ENCODE assay signal across 29 cellular contexts in genomic region chr7:137919987-137920386, GRCh38.
DNase-seq lines count a peak whose midpoint lies in the region; ATAC-seq, FAIRE-seq and TF ChIP-seq lines count a peak whose summit lies in the region.
"Had no signal": no experiment of that assay in that cellular context is flagged by ENCODE, and none has a peak within 500 bp of the region (broad histone marks: within the 10 kb centered on the region; RNA-seq: fewer than 3 reads in every experiment).

No MANE protein-coding gene starts in this region.

- no peak for TF ChIP-seq POLR2A in esophagus muscularis mucosa (IDR thresholded peaks at IDR 0.05; ENCODE audit: low read depth)

- no peaks in the 10 kb centered on the region for H4K20me1 ChIP-seq in osteoblast (ENCODE audit: insufficient read depth, low read length)
- H4K20me1 ChIP-seq: BLaER1 treated with 17β-estradiol and CSF1 and Interleukin-3, amounts not matched to agents 10 nM and 100 nM had no signal

- H3K36me3 ChIP-seq in esophagus muscularis mucosa: peaks cover 6 to 12% (median 9%) of the 10 kb centered on the region in 4 donors
- peaks cover 22% of the 10 kb centered on the region for H3K36me3 ChIP-seq in osteoblast (ENCODE audit: insufficient read depth, low read length)
- H3K36me3 ChIP-seq: WERI-Rb-1 had no signal

- TF ChIP-seq EP300 in esophagus muscularis mucosa (IDR thresholded peaks at IDR 0.05): no peak

- WGBS in esophagus muscularis mucosa: 95% methylated on average over 1 of the region's 1 CpG

- peaks cover 59% of the 10 kb centered on the region for H3K36me3 Mint-ChIP-seq in HFFc6 (ENCODE audit: low read depth)
- H3K36me3 Mint-ChIP-seq in activated CD8-positive, alpha-beta memory T cell treated with anti-CD3 and anti-CD28 coated beads, Interleukin-2, amount 10 ng/mL, durations not matched to agents 7 days and 5 days: peaks cover 23% of the 10 kb centered on the region
- H3K36me3 Mint-ChIP-seq: natural killer cell had no signal

- no peaks in the 10 kb centered on the region for H3K9me3 ChIP-seq in esophagus muscularis mucosa
- no peaks in the 10 kb centered on the region for H3K9me3 ChIP-seq in osteoblast (ENCODE audit: low read depth, low read length)
- H3K9me3 ChIP-seq: stomach had no signal

- peaks cover 70% of the 10 kb centered on the region for H3K4me1 Mint-ChIP-seq in HFFc6 (ENCODE audit: low read depth)
- peaks cover 25% of the 10 kb centered on the region for H3K4me1 Mint-ChIP-seq in activated CD8-positive, alpha-beta memory T cell treated with anti-CD3 and anti-CD28 coated beads, Interleukin-2, amount 10 ng/mL, durations not matched to agents 7 days and 5 days

- H3K27ac ChIP-seq in esophagus muscularis mucosa (replicated peaks in 1 of 4) (peak overlapping the region; percentile 13 to 45 (median 22)), osteoblast (ENCODE audit: low read depth, low read length) (peak overlapping the region; percentile 82)
- H3K27ac ChIP-seq: BLaER1 treated with 17β-estradiol and CSF1 and Interleukin-3, amounts not matched to agents 10 nM and 100 nM; WERI-Rb-1 had no signal

- intact Hi-C loops in esophagus muscularis mucosa (cut with DNase I): no loop called here

- no peak overlapping the region for H3K4me3 Mint-ChIP-seq in HFFc6
- no peak overlapping the region for H3K4me3 Mint-ChIP-seq in activated CD8-positive, alpha-beta memory T cell treated with anti-CD3 and anti-CD28 coated beads, Interleukin-2, amount 10 ng/mL, durations not matched to agents 7 days and 5 days
- H3K4me3 Mint-ChIP-seq: dendritic cell treated with granulocyte-macrophage colony-stimulating factor and Interleukin-4, amounts not matched to agents 40 ng/mL and 50 ng/mL, for 4 days; IgD-negative memory B cell; T-helper 2 cell treated with Interferon-gamma antibody and Interleukin-4, amounts not matched to agents 5 μg/mL and 100 μg/mL, for 36 hours had no signal

- no peak overlapping the region for H2AFZ ChIP-seq in osteoblast (ENCODE audit: low read length)

- no peaks in the 10 kb centered on the region for H3K27me3 ChIP-seq in esophagus muscularis mucosa
- no peaks in the 10 kb centered on the region for H3K27me3 ChIP-seq in osteoblast (ENCODE audit: insufficient read depth, low read length)
- H3K27me3 ChIP-seq: BLaER1 treated with 17β-estradiol and CSF1 and Interleukin-3, amounts not matched to agents 10 nM and 100 nM; stomach had no signal

- H3K4me1 ChIP-seq in esophagus muscularis mucosa: peaks cover 3 to 35% (median 24%) of the 10 kb centered on the region in 4 donors
- peaks cover 41% of the 10 kb centered on the region for H3K4me1 ChIP-seq in osteoblast (ENCODE audit: insufficient read depth, low read length)

- no peaks in the 10 kb centered on the region for H3K9me3 Mint-ChIP-seq in HFFc6
- no peaks in the 10 kb centered on the region for H3K9me3 Mint-ChIP-seq in activated CD8-positive, alpha-beta memory T cell treated with anti-CD3 and anti-CD28 coated beads, Interleukin-2, amount 10 ng/mL, durations not matched to agents 7 days and 5 days (ENCODE audit: low read depth)
- H3K9me3 Mint-ChIP-seq: activated T-helper 17 cell treated with anti-CD3 and anti-CD28 coated beads, Interleukin-2, amount 50 U/mL, for 72 hours; dendritic cell treated with granulocyte-macrophage colony-stimulating factor and Interleukin-4, amounts not matched to agents 40 ng/mL and 50 ng/mL, for 4 days; IgD-negative memory B cell; natural killer cell; T-helper 2 cell treated with Interferon-gamma antibody and Interleukin-4, amounts not matched to agents 5 μg/mL and 100 μg/mL, for 36 hours had no signal

- peak overlapping the region; percentile 57; the same call in 1 of the 2 replicates for H3K27ac Mint-ChIP-seq in HFFc6
- no peak overlapping the region for H3K27ac Mint-ChIP-seq in activated CD8-positive, alpha-beta memory T cell treated with anti-CD3 and anti-CD28 coated beads, Interleukin-2, amount 10 ng/mL, durations not matched to agents 7 days and 5 days
- H3K27ac Mint-ChIP-seq: dendritic cell treated with granulocyte-macrophage colony-stimulating factor and Interleukin-4, amounts not matched to agents 40 ng/mL and 50 ng/mL, for 4 days; IgD-negative memory B cell; T-helper 2 cell treated with Interferon-gamma antibody and Interleukin-4, amounts not matched to agents 5 μg/mL and 100 μg/mL, for 36 hours had no signal

- H3K4me3 ChIP-seq in esophagus muscularis mucosa (no peak overlapping the region), osteoblast (ENCODE audit: insufficient read depth, low read length) (no peak overlapping the region)
- H3K4me3 ChIP-seq: BLaER1 treated with 17β-estradiol and CSF1 and Interleukin-3, amounts not matched to agents 10 nM and 100 nM; stomach had no signal

- peaks cover 2% of the 10 kb centered on the region; the same call in 1 of the 2 replicates for H3K27me3 Mint-ChIP-seq in HFFc6 (ENCODE audit: insufficient read depth)
- H3K27me3 Mint-ChIP-seq in activated CD8-positive, alpha-beta memory T cell treated with anti-CD3 and anti-CD28 coated beads, Interleukin-2, amount 10 ng/mL, durations not matched to agents 7 days and 5 days: no peaks in the 10 kb centered on the region
- H3K27me3 Mint-ChIP-seq: activated T-helper 17 cell treated with anti-CD3 and anti-CD28 coated beads, Interleukin-2, amount 50 U/mL, for 72 hours; dendritic cell treated with granulocyte-macrophage colony-stimulating factor and Interleukin-4, amounts not matched to agents 40 ng/mL and 50 ng/mL, for 4 days; IgD-negative memory B cell had no signal

- DNase-seq in AG20443 (ENCODE audit: low spot score) (peak; percentile 9), HFFc6 (peak; percentile 15), esophagus muscularis mucosa (ENCODE audit: extremely low spot score) (no peak), osteoblast (ENCODE audit: insufficient read length, low spot score, missing footprints) (peak; percentile 60), HPDE6-E6E7 (ENCODE audit: extremely low spot score) (no peak), GM19239 (ENCODE audit: insufficient read length, low spot score) (no peak)
- DNase-seq in activated CD8-positive, alpha-beta memory T cell treated with anti-CD3 and anti-CD28 coated beads, Interleukin-2, amount 10 ng/mL, durations not matched to agents 7 days and 5 days: no peak
- DNase-seq: activated CD4-positive, alpha-beta T cell treated with anti-CD3 and anti-CD28 coated beads, Interleukin-2, amount 50 U/mL, for 4 hours; activated CD8-positive, alpha-beta memory T cell treated with anti-CD3 and anti-CD28 coated beads, Interleukin-2, amount 50 U/mL, for 48 hours; aorta; caudate nucleus; DMS79 treated with DMSO at 0.1 percent for 48 hours; midbrain; natural killer cell; NCI-H1105; NCI-H1930; NCI-H226; NCI-H774; stimulated activated CD8-positive, alpha-beta memory T cell treated with anti-CD3 and anti-CD28 coated beads, Interleukin-4, amount 100 ng/mL, for 48 hours; stomach; WERI-Rb-1 had no signal

- CTCF ChIA-PET in activated CD8-positive, alpha-beta memory T cell treated with anti-CD3 and anti-CD28 coated beads, Interleukin-2, amount 10 ng/mL, durations not matched to agents 7 days and 5 days (lab: Charles Lee): interaction anchor here (1.8 to 2.1 kb wide), 3 partner anchors 16 to 89 kb away, joined by 3 to 11 read pairs (median 7); partner anchors contain the start of gene CREB3L2

- no peak overlapping the region for H3K4me2 ChIP-seq in osteoblast (ENCODE audit: insufficient read depth, low read length)
- H3K4me2 ChIP-seq: BLaER1 treated with 17β-estradiol and CSF1 and Interleukin-3, amounts not matched to agents 10 nM and 100 nM had no signal

- TF ChIP-seq CTCF in HFFc6 (IDR thresholded peaks at IDR 0.05) (no peak), esophagus muscularis mucosa (IDR thresholded peaks at IDR 0.05) (no peak), osteoblast (IDR thresholded peaks at IDR 0.05; ENCODE audit: extremely low read depth, low read depth, low read length) (no peak)

- no peak for ATAC-seq in activated CD8-positive, alpha-beta memory T cell treated with anti-CD3 and anti-CD28 coated beads, Interleukin-2, amount 10 ng/mL, durations not matched to agents 7 days and 5 days
- ATAC-seq in HG02588 (IDR thresholded peaks at IDR 0.05; ENCODE audit: unreplicated experiment): no peak
- ATAC-seq: activated naive CD4-positive, alpha-beta T cell treated with anti-CD3 and anti-CD28 coated beads, Interleukin-2, amount 50 U/mL, for 72 hours; activated T-helper 17 cell treated with anti-CD3 and anti-CD28 coated beads, Interleukin-2, amount 50 U/mL, for 72 hours; HCT116; natural killer cell had no signal

- H3K79me2 ChIP-seq in osteoblast (ENCODE audit: insufficient read depth, low read length): peaks cover 90% of the 10 kb centered on the region

- FAIRE-seq in GM19239 (lab: Jason Lieb, UNC): no peak

Comparison
In these comparisons a context has a peak if more than half of its experiments do, and no peak if none do; other contexts are left out.
1. DNase-seq: peak in AG20443 (single experiment), HFFc6 (single experiment) and osteoblast (single experiment); none in esophagus muscularis mucosa (single experiment), HPDE6-E6E7 (single experiment), activated CD8-positive, alpha-beta memory T cell treated with anti-CD3 and anti-CD28 coated beads, Interleukin-2, amount 10 ng/mL, durations not matched to agents 7 days and 5 days (single experiment) and GM19239 (single experiment).